Comparison of ENCODE assay signal across 12 cellular contexts in the genomic region with DNA sequence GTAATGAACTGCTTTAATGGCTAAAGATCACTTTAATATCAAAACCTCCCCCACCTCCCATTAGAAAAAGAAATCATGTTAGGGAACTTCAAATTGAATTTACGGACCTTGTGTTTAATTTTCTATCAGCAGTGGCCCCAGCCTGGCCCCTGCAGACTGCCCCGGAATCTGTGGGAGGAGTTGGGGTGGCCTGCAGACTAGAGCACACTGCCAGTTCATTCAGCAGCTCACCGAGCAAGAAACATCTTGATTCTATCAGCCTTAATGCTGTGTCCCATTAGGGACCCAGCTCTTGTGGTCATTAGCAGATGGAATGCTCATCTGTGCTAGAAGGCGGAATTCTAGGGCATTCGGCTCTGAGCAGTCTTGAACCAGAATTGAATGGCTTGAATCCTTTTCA. TPM values are rescaled to one million over a fixed set of nuclear protein-coding genes. Genes with fewer than 3 reads are reported as not detected.
A peak's percentile ranks its signal among the peaks of the same experiment; 100 is the strongest.
DNase-seq lines count a peak whose midpoint lies in the region; ATAC-seq and TF ChIP-seq lines count a peak whose summit lies in the region.
"Had no signal": no experiment of that assay in that cellular context is flagged by ENCODE, and none has a peak within 500 bp of the region (broad histone marks: within the 10 kb centered on the region; RNA-seq: fewer than 3 reads in every experiment).

No MANE protein-coding gene starts in this region.

- TF ChIP-seq POLR2A in adrenal gland (IDR thresholded peaks at IDR 0.05) = no peak

- no peaks in the 10 kb centered on the region for H3K36me3 ChIP-seq in GM23338 (ENCODE audit: insufficient read depth)
- H3K36me3 ChIP-seq in adrenal gland (replicated peaks in 1 of 2) = no peaks in the 10 kb centered on the region
- H3K36me3 ChIP-seq in stomach smooth muscle (ENCODE audit: control insufficient read depth in 2 of 2, insufficient read depth in 2 of 2, low read length in 2 of 2) = no peaks in the 10 kb centered on the region

- 70 to 81% (median 74%) methylated on average over 4 to 5 of the region's 5 CpGs for WGBS in adrenal gland, 4 donors

- H3K9me3 ChIP-seq in adrenal gland (replicated peaks in 1 of 3) = no peaks in the 10 kb centered on the region
- no peaks in the 10 kb centered on the region for H3K9me3 ChIP-seq in stomach smooth muscle (ENCODE audit: control insufficient read depth in 2 of 2, low read length in 2 of 2)

- H3K9me2 ChIP-seq in GM23338 (ENCODE audit: insufficient read depth) = no peaks in the 10 kb centered on the region

- no peak overlapping the region for H2AFZ ChIP-seq in GM23338

- no peak overlapping the region; the same call in 2 of the 3 replicates for H3K4me3 Mint-ChIP-seq in GM23338
- H3K4me3 Mint-ChIP-seq: CD8-positive, alpha-beta T cell had no signal

- ATAC-seq in GM23338 (peak; percentile 18), HG02610 (IDR thresholded peaks at IDR 0.05; ENCODE audit: unreplicated experiment) (no peak)
- ATAC-seq: CD8-positive, alpha-beta T cell; stimulated activated naive CD8-positive, alpha-beta T cell treated with anti-CD3 and anti-CD28 coated beads, Interleukin-15, Interleukin-2, amounts not matched to agents 100 U/mL and 50 U/mL, for 24 hours had no signal

- H3K27me3 ChIP-seq in GM23338 (ENCODE audit: insufficient read depth) (no peaks in the 10 kb centered on the region), adrenal gland (no peaks in the 10 kb centered on the region), stomach smooth muscle (ENCODE audit: control insufficient read depth in 1 of 2, insufficient read depth in 2 of 2, low read length in 2 of 2) (no peaks in the 10 kb centered on the region)

- H3K79me2 ChIP-seq in GM23338 (replicated peaks; ENCODE audit: insufficient read depth) = peaks cover 98% of the 10 kb centered on the region

- intact Hi-C loops in adrenal gland (cut with DNase I) = no loop called here

- H3K4me1 Mint-ChIP-seq in GM23338 = peaks cover 76% of the 10 kb centered on the region

- no peaks in the 10 kb centered on the region for H3K9me3 Mint-ChIP-seq in GM23338
- H3K9me3 Mint-ChIP-seq: CD8-positive, alpha-beta T cell; H9 had no signal

- H3K9ac ChIP-seq in stomach smooth muscle (ENCODE audit: low read length in 2 of 2) = no peak overlapping the region

- H3K27ac Mint-ChIP-seq in GM23338 = peak overlapping the region; percentile 69; the same call in 1 of the 2 replicates
- H3K27ac Mint-ChIP-seq: CD8-positive, alpha-beta T cell had no signal

- H3K4me1 ChIP-seq in GM23338 (ENCODE audit: insufficient read depth) = peaks cover 62% of the 10 kb centered on the region
- H3K4me1 ChIP-seq in adrenal gland (replicated peaks in 1 of 2) = peaks cover 29 to 41% of the 10 kb centered on the region in 2 donors
- H3K4me1 ChIP-seq in stomach smooth muscle (ENCODE audit: control insufficient read depth, insufficient read depth, low read length) = peaks cover 45% of the 10 kb centered on the region

- H4K20me1 ChIP-seq in GM23338 (replicated peaks; ENCODE audit: insufficient read depth) = peaks cover 12% of the 10 kb centered on the region

- H3F3A ChIP-seq in GM23338 (replicated peaks; ENCODE audit: low read depth) = no peaks in the 10 kb centered on the region; the same call in 1 of the 2 replicates

- peaks cover 6% of the 10 kb centered on the region for H3K27me3 Mint-ChIP-seq in GM23338 (ENCODE audit: insufficient read depth, low read depth, poor library complexity)

- H3K27ac ChIP-seq in GM23338 (ENCODE audit: low read depth) = no peak overlapping the region
- peak overlapping the region in 3 of 5 donors; percentile 8 to 76 (median 65) for H3K27ac ChIP-seq in adrenal gland
- peak overlapping the region; percentile 53 for H3K27ac ChIP-seq in stomach smooth muscle (ENCODE audit: low read length)

- in situ Hi-C loops in GM13976 (cut with MboI; ENCODE audit: low sequenced_read_pairs, unreplicated experiment) = no loop called here

- H3K36me3 Mint-ChIP-seq in GM23338 (ENCODE audit: low read depth) = no peaks in the 10 kb centered on the region

- no peak for TF ChIP-seq CTCF in GM23338 (conservative IDR thresholded peaks at IDR 0.05; ENCODE audit: low read depth in 2 of 2)
- TF ChIP-seq CTCF in adrenal gland (IDR thresholded peaks at IDR 0.05) = no peak
- TF ChIP-seq CTCF in GM13976 (IDR thresholded peaks at IDR 0.05; ENCODE audit: borderline replicate concordance, control extremely low read depth, extremely low read depth, insufficient read depth, missing control alignments) = no peak

- peak overlapping the region; percentile 21 for H3K4me2 ChIP-seq in GM23338

- DNase-seq in GM23338 (ENCODE audit: low spot score) (no peak), adrenal gland (peak in 1 of 7 donors; percentile 45), left kidney (ENCODE audit: low read depth, low spot score) (peak; percentile 80), NCI-H1417 (lab: John Stamatoyannopoulos, UW) (no peak), GM13976 (ENCODE audit: low spot score) (no peak)
- DNase-seq in activated naive CD4-positive, alpha-beta T cell treated with anti-CD3 and anti-CD28 coated beads, Interleukin-2, amount 50 U/mL, for 16 hours = no peak
- DNase-seq: activated T-cell treated with anti-CD3 and anti-CD28 coated beads for 4 hours; CD8-positive, alpha-beta T cell; H9; stimulated activated naive CD8-positive, alpha-beta T cell treated with anti-CD3 and anti-CD28 coated beads, Interleukin-15, Interleukin-2, amounts not matched to agents 100 U/mL and 50 U/mL, for 24 hours had no signal

- H3K4me3 ChIP-seq in GM23338 = no peak overlapping the region
- H3K4me3 ChIP-seq in adrenal gland = no peak overlapping the region
- no peak overlapping the region for H3K4me3 ChIP-seq in stomach smooth muscle (ENCODE audit: low read length in 2 of 2)

TF ChIP-seq in GM23338, 12 proteins besides CTCF, POLR2A, EP300 and RAD21 (continues in another document):
- TF ChIP-seq, protein P1, sequence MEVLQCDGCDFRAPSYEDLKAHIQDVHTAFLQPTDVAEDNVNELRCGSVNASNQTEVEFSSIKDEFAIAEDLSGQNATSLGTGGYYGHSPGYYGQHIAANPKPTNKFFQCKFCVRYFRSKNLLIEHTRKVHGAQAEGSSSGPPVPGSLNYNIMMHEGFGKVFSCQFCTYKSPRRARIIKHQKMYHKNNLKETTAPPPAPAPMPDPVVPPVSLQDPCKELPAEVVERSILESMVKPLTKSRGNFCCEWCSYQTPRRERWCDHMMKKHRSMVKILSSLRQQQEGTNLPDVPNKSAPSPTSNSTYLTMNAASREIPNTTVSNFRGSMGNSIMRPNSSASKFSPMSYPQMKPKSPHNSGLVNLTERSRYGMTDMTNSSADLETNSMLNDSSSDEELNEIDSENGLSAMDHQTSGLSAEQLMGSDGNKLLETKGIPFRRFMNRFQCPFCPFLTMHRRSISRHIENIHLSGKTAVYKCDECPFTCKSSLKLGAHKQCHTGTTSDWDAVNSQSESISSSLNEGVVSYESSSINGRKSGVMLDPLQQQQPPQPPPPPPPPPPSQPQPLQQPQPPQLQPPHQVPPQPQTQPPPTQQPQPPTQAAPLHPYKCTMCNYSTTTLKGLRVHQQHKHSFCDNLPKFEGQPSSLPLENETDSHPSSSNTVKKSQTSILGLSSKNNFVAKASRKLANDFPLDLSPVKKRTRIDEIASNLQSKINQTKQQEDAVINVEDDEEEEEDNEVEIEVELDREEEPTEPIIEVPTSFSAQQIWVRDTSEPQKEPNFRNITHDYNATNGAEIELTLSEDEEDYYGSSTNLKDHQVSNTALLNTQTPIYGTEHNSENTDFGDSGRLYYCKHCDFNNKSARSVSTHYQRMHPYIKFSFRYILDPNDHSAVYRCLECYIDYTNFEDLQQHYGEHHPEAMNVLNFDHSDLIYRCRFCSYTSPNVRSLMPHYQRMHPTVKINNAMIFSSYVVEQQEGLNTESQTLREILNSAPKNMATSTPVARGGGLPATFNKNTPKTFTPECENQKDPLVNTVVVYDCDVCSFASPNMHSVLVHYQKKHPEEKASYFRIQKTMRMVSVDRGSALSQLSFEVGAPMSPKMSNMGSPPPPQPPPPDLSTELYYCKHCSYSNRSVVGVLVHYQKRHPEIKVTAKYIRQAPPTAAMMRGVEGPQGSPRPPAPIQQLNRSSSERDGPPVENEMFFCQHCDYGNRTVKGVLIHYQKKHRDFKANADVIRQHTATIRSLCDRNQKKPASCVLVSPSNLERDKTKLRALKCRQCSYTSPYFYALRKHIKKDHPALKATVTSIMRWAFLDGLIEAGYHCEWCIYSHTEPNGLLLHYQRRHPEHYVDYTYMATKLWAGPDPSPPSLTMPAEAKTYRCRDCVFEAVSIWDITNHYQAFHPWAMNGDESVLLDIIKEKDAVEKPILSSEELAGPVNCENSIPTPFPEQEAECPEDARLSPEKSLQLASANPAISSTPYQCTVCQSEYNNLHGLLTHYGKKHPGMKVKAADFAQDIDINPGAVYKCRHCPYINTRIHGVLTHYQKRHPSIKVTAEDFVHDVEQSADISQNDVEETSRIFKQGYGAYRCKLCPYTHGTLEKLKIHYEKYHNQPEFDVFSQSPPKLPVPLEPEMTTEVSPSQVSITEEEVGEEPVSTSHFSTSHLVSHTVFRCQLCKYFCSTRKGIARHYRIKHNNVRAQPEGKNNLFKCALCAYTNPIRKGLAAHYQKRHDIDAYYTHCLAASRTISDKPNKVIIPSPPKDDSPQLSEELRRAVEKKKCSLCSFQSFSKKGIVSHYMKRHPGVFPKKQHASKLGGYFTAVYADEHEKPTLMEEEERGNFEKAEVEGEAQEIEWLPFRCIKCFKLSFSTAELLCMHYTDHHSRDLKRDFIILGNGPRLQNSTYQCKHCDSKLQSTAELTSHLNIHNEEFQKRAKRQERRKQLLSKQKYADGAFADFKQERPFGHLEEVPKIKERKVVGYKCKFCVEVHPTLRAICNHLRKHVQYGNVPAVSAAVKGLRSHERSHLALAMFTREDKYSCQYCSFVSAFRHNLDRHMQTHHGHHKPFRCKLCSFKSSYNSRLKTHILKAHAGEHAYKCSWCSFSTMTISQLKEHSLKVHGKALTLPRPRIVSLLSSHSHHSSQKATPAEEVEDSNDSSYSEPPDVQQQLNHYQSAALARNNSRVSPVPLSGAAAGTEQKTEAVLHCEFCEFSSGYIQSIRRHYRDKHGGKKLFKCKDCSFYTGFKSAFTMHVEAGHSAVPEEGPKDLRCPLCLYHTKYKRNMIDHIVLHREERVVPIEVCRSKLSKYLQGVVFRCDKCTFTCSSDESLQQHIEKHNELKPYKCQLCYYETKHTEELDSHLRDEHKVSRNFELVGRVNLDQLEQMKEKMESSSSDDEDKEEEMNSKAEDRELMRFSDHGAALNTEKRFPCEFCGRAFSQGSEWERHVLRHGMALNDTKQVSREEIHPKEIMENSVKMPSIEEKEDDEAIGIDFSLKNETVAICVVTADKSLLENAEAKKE (CRISPR knock-in tag; IDR thresholded peaks at IDR 0.05) = no peak
- TF ChIP-seq JUNB (IDR thresholded peaks at IDR 0.05; ENCODE audit: unreplicated experiment) (no peak), STAT1 (IDR thresholded peaks at IDR 0.05; ENCODE audit: unreplicated experiment) (no peak), ZNF114 (CRISPR knock-in tag; IDR thresholded peaks at IDR 0.05) (no peak), POLR2AphosphoS5 (IDR thresholded peaks at IDR 0.05; ENCODE audit: low read depth) (no peak), EZH2phosphoT487 (IDR thresholded peaks at IDR 0.05; ENCODE audit: unreplicated experiment) (no peak)

RNA-seq across cellular contexts. Expression of a gene that starts 54.2 kb away (rescaled TPM):
- total RNA-seq in GM23338 (2014; rRNA removed; shearing (Covaris generic)) = 155 and 179 TPM in 2 replicates
- polyA plus RNA-seq in GM23338 (2016; fragmentation: Nextera tagmentation; extraction: Ambion mirVana) (36.5 and 39.7 TPM in 2 replicates), adrenal gland (100 to 1,000 TPM in 2 of 3 donors, 10 to 100 TPM in 1; 94.9 to 174 (median 138) TPM)
- total RNA-seq in adrenal gland = 100 to 1,000 TPM in 6 of 8 donors, 10 to 100 TPM in 2; 84.6 to 278 (median 120) TPM
